8 cellular contexts compared by ENCODE assay signal in genomic region chr10:124992462-124993344, GRCh38. TPM values are rescaled to one million over a fixed set of nuclear protein-coding genes. Genes with fewer than 3 reads are reported as not detected.
DNase-seq lines count a peak whose midpoint lies in the region; ATAC-seq and TF ChIP-seq lines count a peak whose summit lies in the region.

No MANE protein-coding gene starts in this region.

- H3K4me1 ChIP-seq in right lobe of liver (peaks cover 0 to 6% (median 0%) of the 10 kb centered on the region in 4 donors), thoracic aorta (ENCODE audit: control insufficient read depth in 1 of 2, low read depth in 2 of 2) (peaks cover under 1 to 37% of the 10 kb centered on the region in 2 donors)

- intact Hi-C loops in right lobe of liver (cut with DNase I): loop anchor here in 1 of 2 donors (10.0 kb wide), 1 partner anchor 62 kb away; no protein-coding TSS in a partner anchor

- WGBS in right lobe of liver (ENCODE audit: insufficient coverage, low coverage, low lambda C conversion rate, missing lambda C conversion rate): 42% methylated on average over 13 of the region's 20 CpGs

- H3K4me3 ChIP-seq in right lobe of liver (no peak overlapping the region), thoracic aorta (no peak overlapping the region)

- H3K27me3 ChIP-seq in right lobe of liver: no peaks in the 10 kb centered on the region
- no peaks in the 10 kb centered on the region for H3K27me3 ChIP-seq in thoracic aorta (replicated peaks; ENCODE audit: insufficient read depth)

- peaks cover 5% of the 10 kb centered on the region for H3K4me1 Mint-ChIP-seq in activated T-cell treated with anti-CD3 and anti-CD28 coated beads, Interleukin-2, amount 50 U/mL, for 24 hours (ENCODE audit: low read depth)

- no peak overlapping the region for H3K4me3 Mint-ChIP-seq in activated T-cell treated with anti-CD3 and anti-CD28 coated beads, Interleukin-2, amount 50 U/mL, for 24 hours

- DNase-seq in activated T-cell treated with anti-CD3 and anti-CD28 coated beads, Interleukin-2, amount 50 U/mL, for 24 hours: peak; percentile 31
- DNase-seq in activated T-cell treated with anti-CD3 and anti-CD28 coated beads for 4 hours: no peak
- peak; percentile 78 for DNase-seq in OCI-M1 (lab: John Stamatoyannopoulos, UW)
- peak; percentile 40 for DNase-seq in dedifferentiated amniotic fluid mesenchymal stem cell (ENCODE audit: extremely low spot score)
- peak; percentile 67 to 85 (median 72) for DNase-seq in right lobe of liver
- DNase-seq in thoracic aorta (ENCODE audit: low spot score): no peak

- ATAC-seq in HG03066 (IDR thresholded peaks at IDR 0.05; ENCODE audit: low read depth, unreplicated experiment) (peak; percentile 61), right lobe of liver (peak; percentile 71 to 82 (median 78)), thoracic aorta (ENCODE audit: insufficient number of reproducible peaks, low FRiP score, low read depth) (peak; percentile 72), GM19395 (IDR thresholded peaks at IDR 0.05; ENCODE audit: unreplicated experiment) (no peak)

- peak; percentile 68 to 72 (median 70) for TF ChIP-seq CTCF in right lobe of liver (IDR thresholded peaks at IDR 0.05)
- peak; percentile 85 for TF ChIP-seq CTCF in thoracic aorta (IDR thresholded peaks at IDR 0.05)

- H3K9me3 ChIP-seq in right lobe of liver (no peaks in the 10 kb centered on the region), thoracic aorta (no peaks in the 10 kb centered on the region)

- peaks cover 0 to 15% (median 3%) of the 10 kb centered on the region in 4 donors for H3K36me3 ChIP-seq in right lobe of liver
- peaks cover 47% of the 10 kb centered on the region for H3K36me3 ChIP-seq in thoracic aorta

- no peaks in the 10 kb centered on the region for H3K9me3 Mint-ChIP-seq in activated T-cell treated with anti-CD3 and anti-CD28 coated beads, Interleukin-2, amount 50 U/mL, for 24 hours

- no peaks in the 10 kb centered on the region for H3K27me3 Mint-ChIP-seq in activated T-cell treated with anti-CD3 and anti-CD28 coated beads, Interleukin-2, amount 50 U/mL, for 24 hours

- TF ChIP-seq POLR2A in right lobe of liver (IDR thresholded peaks at IDR 0.05): no peak

- H3K36me3 Mint-ChIP-seq in activated T-cell treated with anti-CD3 and anti-CD28 coated beads, Interleukin-2, amount 50 U/mL, for 24 hours (ENCODE audit: low read depth): peaks cover 29% of the 10 kb centered on the region

- H3K27ac ChIP-seq in right lobe of liver (no peak overlapping the region), thoracic aorta (peak overlapping the region; percentile 25 to 41)

- H3K27ac Mint-ChIP-seq in activated T-cell treated with anti-CD3 and anti-CD28 coated beads, Interleukin-2, amount 50 U/mL, for 24 hours: no peak overlapping the region

RNA-seq across cellular contexts. Expression of gene ZRANB1, which starts 50.8 kb away (rescaled TPM):
- total RNA-seq in right lobe of liver (10 to 100 TPM in 4 of 6 experiments, 1 to 10 TPM in 2; 8.6 to 17.6 (median 11.6) TPM), thoracic aorta (10 to 100 TPM; 30.1 to 30.9 TPM)

Comparison
In these comparisons a context has a peak if more than half of its experiments do, and no peak if none do; other contexts are left out.
1. DNase-seq: peak in activated T-cell treated with anti-CD3 and anti-CD28 coated beads, Interleukin-2, amount 50 U/mL, for 24 hours (single experiment), OCI-M1 (single experiment), dedifferentiated amniotic fluid mesenchymal stem cell (single experiment) and right lobe of liver (3 of 3); none in activated T-cell treated with anti-CD3 and anti-CD28 coated beads for 4 hours (single experiment) and thoracic aorta (single experiment).
2. H3K27ac ChIP-seq: peak in thoracic aorta (2 of 2); none in right lobe of liver (0 of 3).